Comparison of ENCODE assay signal across 1 cellular context in genomic region chr9:7178729-7179128, GRCh38.
TF ChIP-seq lines count a peak whose summit lies in the region.

No MANE protein-coding gene starts in this region.

TF ChIP-seq in H1, 55 proteins besides CTCF, POLR2A, EP300 and RAD21:
- TF ChIP-seq TAF7 (optimal IDR thresholded peaks at IDR 0.05; ENCODE audit: borderline replicate concordance, low read depth, low read length) (no peak), HDAC6 (IDR thresholded peaks at IDR 0.05; ENCODE audit: low read depth, low read length) (no peak), RFX5 (IDR thresholded peaks at IDR 0.05; ENCODE audit: borderline replicate concordance, low read depth, low read length) (no peak), SAP30 (IDR thresholded peaks at IDR 0.05; ENCODE audit: insufficient read depth, insufficient replicate concordance, low read length) (no peak), FOSL1 (IDR thresholded peaks at IDR 0.05; ENCODE audit: insufficient read depth, low read depth, low read length) (no peak), EGR1 (IDR thresholded peaks at IDR 0.05; ENCODE audit: borderline replicate concordance, low read depth, low read length) (no peak), E2F6 (IDR thresholded peaks at IDR 0.05) (no peak), BCL11A (IDR thresholded peaks at IDR 0.05; ENCODE audit: low read depth in 2 of 2, low read length in 2 of 2) (no peak), JUND (IDR thresholded peaks at IDR 0.05; ENCODE audit: low read length) (no peak), TCF12 (IDR thresholded peaks at IDR 0.05; ENCODE audit: low read depth, low read length) (no peak), GTF2F1 (IDR thresholded peaks at IDR 0.05; ENCODE audit: borderline replicate concordance, low read depth, low read length) (no peak), JUN (IDR thresholded peaks at IDR 0.05; ENCODE audit: low read depth, low read length) (no peak), KDM5A (IDR thresholded peaks at IDR 0.05; ENCODE audit: low read length) (no peak), MAFK (IDR thresholded peaks at IDR 0.05; ENCODE audit: low read depth, low read length) (no peak), USF2 (IDR thresholded peaks at IDR 0.05; ENCODE audit: low read length) (no peak)
- TF ChIP-seq, protein P1, sequence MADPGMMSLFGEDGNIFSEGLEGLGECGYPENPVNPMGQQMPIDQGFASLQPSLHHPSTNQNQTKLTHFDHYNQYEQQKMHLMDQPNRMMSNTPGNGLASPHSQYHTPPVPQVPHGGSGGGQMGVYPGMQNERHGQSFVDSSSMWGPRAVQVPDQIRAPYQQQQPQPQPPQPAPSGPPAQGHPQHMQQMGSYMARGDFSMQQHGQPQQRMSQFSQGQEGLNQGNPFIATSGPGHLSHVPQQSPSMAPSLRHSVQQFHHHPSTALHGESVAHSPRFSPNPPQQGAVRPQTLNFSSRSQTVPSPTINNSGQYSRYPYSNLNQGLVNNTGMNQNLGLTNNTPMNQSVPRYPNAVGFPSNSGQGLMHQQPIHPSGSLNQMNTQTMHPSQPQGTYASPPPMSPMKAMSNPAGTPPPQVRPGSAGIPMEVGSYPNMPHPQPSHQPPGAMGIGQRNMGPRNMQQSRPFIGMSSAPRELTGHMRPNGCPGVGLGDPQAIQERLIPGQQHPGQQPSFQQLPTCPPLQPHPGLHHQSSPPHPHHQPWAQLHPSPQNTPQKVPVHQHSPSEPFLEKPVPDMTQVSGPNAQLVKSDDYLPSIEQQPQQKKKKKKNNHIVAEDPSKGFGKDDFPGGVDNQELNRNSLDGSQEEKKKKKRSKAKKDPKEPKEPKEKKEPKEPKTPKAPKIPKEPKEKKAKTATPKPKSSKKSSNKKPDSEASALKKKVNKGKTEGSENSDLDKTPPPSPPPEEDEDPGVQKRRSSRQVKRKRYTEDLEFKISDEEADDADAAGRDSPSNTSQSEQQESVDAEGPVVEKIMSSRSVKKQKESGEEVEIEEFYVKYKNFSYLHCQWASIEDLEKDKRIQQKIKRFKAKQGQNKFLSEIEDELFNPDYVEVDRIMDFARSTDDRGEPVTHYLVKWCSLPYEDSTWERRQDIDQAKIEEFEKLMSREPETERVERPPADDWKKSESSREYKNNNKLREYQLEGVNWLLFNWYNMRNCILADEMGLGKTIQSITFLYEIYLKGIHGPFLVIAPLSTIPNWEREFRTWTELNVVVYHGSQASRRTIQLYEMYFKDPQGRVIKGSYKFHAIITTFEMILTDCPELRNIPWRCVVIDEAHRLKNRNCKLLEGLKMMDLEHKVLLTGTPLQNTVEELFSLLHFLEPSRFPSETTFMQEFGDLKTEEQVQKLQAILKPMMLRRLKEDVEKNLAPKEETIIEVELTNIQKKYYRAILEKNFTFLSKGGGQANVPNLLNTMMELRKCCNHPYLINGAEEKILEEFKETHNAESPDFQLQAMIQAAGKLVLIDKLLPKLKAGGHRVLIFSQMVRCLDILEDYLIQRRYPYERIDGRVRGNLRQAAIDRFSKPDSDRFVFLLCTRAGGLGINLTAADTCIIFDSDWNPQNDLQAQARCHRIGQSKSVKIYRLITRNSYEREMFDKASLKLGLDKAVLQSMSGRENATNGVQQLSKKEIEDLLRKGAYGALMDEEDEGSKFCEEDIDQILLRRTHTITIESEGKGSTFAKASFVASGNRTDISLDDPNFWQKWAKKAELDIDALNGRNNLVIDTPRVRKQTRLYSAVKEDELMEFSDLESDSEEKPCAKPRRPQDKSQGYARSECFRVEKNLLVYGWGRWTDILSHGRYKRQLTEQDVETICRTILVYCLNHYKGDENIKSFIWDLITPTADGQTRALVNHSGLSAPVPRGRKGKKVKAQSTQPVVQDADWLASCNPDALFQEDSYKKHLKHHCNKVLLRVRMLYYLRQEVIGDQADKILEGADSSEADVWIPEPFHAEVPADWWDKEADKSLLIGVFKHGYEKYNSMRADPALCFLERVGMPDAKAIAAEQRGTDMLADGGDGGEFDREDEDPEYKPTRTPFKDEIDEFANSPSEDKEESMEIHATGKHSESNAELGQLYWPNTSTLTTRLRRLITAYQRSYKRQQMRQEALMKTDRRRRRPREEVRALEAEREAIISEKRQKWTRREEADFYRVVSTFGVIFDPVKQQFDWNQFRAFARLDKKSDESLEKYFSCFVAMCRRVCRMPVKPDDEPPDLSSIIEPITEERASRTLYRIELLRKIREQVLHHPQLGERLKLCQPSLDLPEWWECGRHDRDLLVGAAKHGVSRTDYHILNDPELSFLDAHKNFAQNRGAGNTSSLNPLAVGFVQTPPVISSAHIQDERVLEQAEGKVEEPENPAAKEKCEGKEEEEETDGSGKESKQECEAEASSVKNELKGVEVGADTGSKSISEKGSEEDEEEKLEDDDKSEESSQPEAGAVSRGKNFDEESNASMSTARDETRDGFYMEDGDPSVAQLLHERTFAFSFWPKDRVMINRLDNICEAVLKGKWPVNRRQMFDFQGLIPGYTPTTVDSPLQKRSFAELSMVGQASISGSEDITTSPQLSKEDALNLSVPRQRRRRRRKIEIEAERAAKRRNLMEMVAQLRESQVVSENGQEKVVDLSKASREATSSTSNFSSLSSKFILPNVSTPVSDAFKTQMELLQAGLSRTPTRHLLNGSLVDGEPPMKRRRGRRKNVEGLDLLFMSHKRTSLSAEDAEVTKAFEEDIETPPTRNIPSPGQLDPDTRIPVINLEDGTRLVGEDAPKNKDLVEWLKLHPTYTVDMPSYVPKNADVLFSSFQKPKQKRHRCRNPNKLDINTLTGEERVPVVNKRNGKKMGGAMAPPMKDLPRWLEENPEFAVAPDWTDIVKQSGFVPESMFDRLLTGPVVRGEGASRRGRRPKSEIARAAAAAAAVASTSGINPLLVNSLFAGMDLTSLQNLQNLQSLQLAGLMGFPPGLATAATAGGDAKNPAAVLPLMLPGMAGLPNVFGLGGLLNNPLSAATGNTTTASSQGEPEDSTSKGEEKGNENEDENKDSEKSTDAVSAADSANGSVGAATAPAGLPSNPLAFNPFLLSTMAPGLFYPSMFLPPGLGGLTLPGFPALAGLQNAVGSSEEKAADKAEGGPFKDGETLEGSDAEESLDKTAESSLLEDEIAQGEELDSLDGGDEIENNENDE (IDR thresholded peaks at IDR 0.05; ENCODE audit: insufficient replicate concordance, low read length) = no peak
- TF ChIP-seq, protein P2, sequence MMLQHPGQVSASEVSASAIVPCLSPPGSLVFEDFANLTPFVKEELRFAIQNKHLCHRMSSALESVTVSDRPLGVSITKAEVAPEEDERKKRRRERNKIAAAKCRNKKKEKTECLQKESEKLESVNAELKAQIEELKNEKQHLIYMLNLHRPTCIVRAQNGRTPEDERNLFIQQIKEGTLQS (IDR thresholded peaks at IDR 0.05; ENCODE audit: insufficient read depth, low read depth, low read length) = no peak
- TF ChIP-seq, protein P3, sequence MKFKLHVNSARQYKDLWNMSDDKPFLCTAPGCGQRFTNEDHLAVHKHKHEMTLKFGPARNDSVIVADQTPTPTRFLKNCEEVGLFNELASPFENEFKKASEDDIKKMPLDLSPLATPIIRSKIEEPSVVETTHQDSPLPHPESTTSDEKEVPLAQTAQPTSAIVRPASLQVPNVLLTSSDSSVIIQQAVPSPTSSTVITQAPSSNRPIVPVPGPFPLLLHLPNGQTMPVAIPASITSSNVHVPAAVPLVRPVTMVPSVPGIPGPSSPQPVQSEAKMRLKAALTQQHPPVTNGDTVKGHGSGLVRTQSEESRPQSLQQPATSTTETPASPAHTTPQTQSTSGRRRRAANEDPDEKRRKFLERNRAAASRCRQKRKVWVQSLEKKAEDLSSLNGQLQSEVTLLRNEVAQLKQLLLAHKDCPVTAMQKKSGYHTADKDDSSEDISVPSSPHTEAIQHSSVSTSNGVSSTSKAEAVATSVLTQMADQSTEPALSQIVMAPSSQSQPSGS (IDR thresholded peaks at IDR 0.05; ENCODE audit: low read length) = no peak
